Comparison of ENCODE assay signal across 36 cellular contexts in genomic region chr1:42130061-42130460, GRCh38. TPM values are rescaled to one million over a fixed set of nuclear protein-coding genes. Genes with fewer than 3 reads are reported as not detected.
"Had no signal": no experiment of that assay in that cellular context is flagged by ENCODE, and none has a peak within 500 bp of the region (broad histone marks: within the 10 kb centered on the region; RNA-seq: fewer than 3 reads in every experiment).

No MANE protein-coding gene starts in this region.

- H3K4me3 ChIP-seq: adrenal gland, body of pancreas, breast epithelium had no signal

- H3K9me3 ChIP-seq: adrenal gland, body of pancreas, breast epithelium had no signal

- ATAC-seq: activated CD8-positive, alpha-beta T cell treated with anti-CD3 and anti-CD28 coated beads for 36 hours; activated naive CD4-positive, alpha-beta T cell treated with anti-CD3 and anti-CD28 coated beads, Interleukin-2, amount 50 U/mL, for 72 hours; activated T-cell treated with anti-CD3 and anti-CD28 coated beads, Interleukin-2, amount 50 U/mL, for 4 hours; activated T-cell treated with anti-CD3 and anti-CD28 coated beads, Interleukin-2, amount 50 U/mL, for 72 hours; activated T-helper 17 cell treated with anti-CD3 and anti-CD28 coated beads, Interleukin-2, amount 50 U/mL, for 72 hours; body of pancreas had no signal

- H3K4me1 ChIP-seq: adrenal gland, body of pancreas, breast epithelium had no signal

- DNase-seq: activated B cell treated with CpG ODN at 0.5 μM for 24 hours; activated CD4-positive, alpha-beta memory T cell treated with anti-CD3 and anti-CD28 coated beads for 36 hours; activated CD4-positive, alpha-beta T cell treated with anti-CD3 and anti-CD28 coated beads for 4 hours; activated CD4-positive, alpha-beta T cell treated with anti-CD3 and anti-CD28 coated beads, Interleukin-2, amount 10 ng/mL, durations not matched to agents 24 days and 14 days; activated CD4-positive, alpha-beta T cell treated with anti-CD3 and anti-CD28 coated beads, Interleukin-2, amount 50 U/mL, for 1 hour; activated CD4-positive, alpha-beta T cell treated with anti-CD3 and anti-CD28 coated beads, Interleukin-2, amount 50 U/mL, for 4 hours; activated CD4-positive, CD25-positive, alpha-beta regulatory T cell treated with anti-CD3 and anti-CD28 coated beads, Interleukin-2, amount 50 U/mL, for 72 hours; activated CD8-positive, alpha-beta memory T cell treated with anti-CD3 and anti-CD28 coated beads, Interleukin-2, amount 50 U/mL, for 4 hours; activated CD8-positive, alpha-beta T cell treated with anti-CD3 and anti-CD28 coated beads for 36 hours; activated effector memory CD4-positive, alpha-beta T cell treated with anti-CD3 and anti-CD28 coated beads, Interleukin-2, amount 50 U/mL, for 16 hours; activated gamma-delta T cell treated with Interleukin-2 at 50 U/mL for 16 hours; activated naive CD4-positive, alpha-beta T cell; activated naive CD4-positive, alpha-beta T cell treated with anti-CD3 and anti-CD28 coated beads for 36 hours; activated naive CD4-positive, alpha-beta T cell treated with anti-CD3 and anti-CD28 coated beads, Interleukin-2, amount 50 U/mL, for 16 hours; activated naive CD8-positive, alpha-beta T cell treated with anti-CD3 and anti-CD28 coated beads for 36 hours; activated T-cell treated with anti-CD3 and anti-CD28 coated beads for 4 hours; activated T-cell treated with anti-CD3 and anti-CD28 coated beads, Interleukin-2, amount 50 U/mL, for 1 hour; activated T-cell treated with anti-CD3 and anti-CD28 coated beads, Interleukin-2, amount 50 U/mL, for 4 hours; activated T-cell treated with anti-CD3 and anti-CD28 coated beads, Interleukin-2, amount 50 U/mL, for 72 hours; adrenal gland; amniotic stem cell; aorta; body of pancreas; brain microvascular endothelial cell; central memory CD4-positive, alpha-beta T cell; T-helper 1 cell; T-helper 2 cell; T-helper 9 cell had no signal

- H3K36me3 ChIP-seq: adrenal gland, brain microvascular endothelial cell, breast epithelium had no signal

- H3K27ac ChIP-seq: adrenal gland, body of pancreas, brain microvascular endothelial cell, breast epithelium, VCaP had no signal

- H3K27me3 ChIP-seq: adrenal gland, body of pancreas, brain microvascular endothelial cell, breast epithelium had no signal

RNA-seq across cellular contexts. Expression of gene GUCA2B, which starts 23.1 kb away (rescaled TPM):
- total RNA-seq: activated B cell treated with CpG ODN at 0.5 μM for 24 hours; activated CD4-positive, alpha-beta memory T cell treated with anti-CD3 and anti-CD28 coated beads for 36 hours; activated CD4-positive, alpha-beta T cell treated with anti-CD3 and anti-CD28 coated beads, Interleukin-2, amount 10 ng/mL, durations not matched to agents 24 days and 14 days; activated CD8-positive, alpha-beta memory T cell treated with anti-CD3 and anti-CD28 coated beads for 36 hours; activated CD8-positive, alpha-beta T cell treated with anti-CD3 and anti-CD28 coated beads for 36 hours; activated naive CD4-positive, alpha-beta T cell treated with anti-CD3 and anti-CD28 coated beads for 36 hours; activated naive CD4-positive, alpha-beta T cell treated with anti-CD3 and anti-CD28 coated beads, Interleukin-2, amount 50 U/mL, for 72 hours; activated naive CD8-positive, alpha-beta T cell treated with anti-CD3 and anti-CD28 coated beads for 36 hours; activated T-cell treated with anti-CD3 and anti-CD28 coated beads, Interleukin-2, amount 50 U/mL, for 4 hours; activated T-cell treated with anti-CD3 and anti-CD28 coated beads, Interleukin-2, amount 50 U/mL, for 72 hours; activated T-helper 1 cell treated with anti-CD3 and anti-CD28 coated beads, Interleukin-12 subunit alpha, Interleukin-12 subunit beta, Interleukin-2, Interleukin-4 antibody, amounts not matched to agents 30 ng/mL and 10 ng/mL and 1 ng/mL, durations not matched to agents 14 hours and 24 hours and 36 hours; activated T-helper 17 cell treated with anti-CD3 and anti-CD28 coated beads, Interleukin-2, amount 50 U/mL, for 72 hours; adrenal gland; aorta; astrocyte; body of pancreas; breast epithelium; cardiac septum had no signal
- polyA plus RNA-seq: adrenal gland had no signal

RNA-seq across cellular contexts. Expression of gene GUCA2A, which starts 34.5 kb away (rescaled TPM):
- total RNA-seq: activated B cell treated with CpG ODN at 0.5 μM for 24 hours; activated CD4-positive, alpha-beta memory T cell treated with anti-CD3 and anti-CD28 coated beads for 36 hours; activated CD4-positive, alpha-beta T cell treated with anti-CD3 and anti-CD28 coated beads, Interleukin-2, amount 10 ng/mL, durations not matched to agents 24 days and 14 days; activated CD8-positive, alpha-beta memory T cell treated with anti-CD3 and anti-CD28 coated beads for 36 hours; activated CD8-positive, alpha-beta T cell treated with anti-CD3 and anti-CD28 coated beads for 36 hours; activated naive CD4-positive, alpha-beta T cell treated with anti-CD3 and anti-CD28 coated beads for 36 hours; activated naive CD4-positive, alpha-beta T cell treated with anti-CD3 and anti-CD28 coated beads, Interleukin-2, amount 50 U/mL, for 72 hours; activated naive CD8-positive, alpha-beta T cell treated with anti-CD3 and anti-CD28 coated beads for 36 hours; activated T-cell treated with anti-CD3 and anti-CD28 coated beads, Interleukin-2, amount 50 U/mL, for 4 hours; activated T-cell treated with anti-CD3 and anti-CD28 coated beads, Interleukin-2, amount 50 U/mL, for 72 hours; activated T-helper 1 cell treated with anti-CD3 and anti-CD28 coated beads, Interleukin-12 subunit alpha, Interleukin-12 subunit beta, Interleukin-2, Interleukin-4 antibody, amounts not matched to agents 30 ng/mL and 10 ng/mL and 1 ng/mL, durations not matched to agents 14 hours and 24 hours and 36 hours; activated T-helper 17 cell treated with anti-CD3 and anti-CD28 coated beads, Interleukin-2, amount 50 U/mL, for 72 hours; adrenal gland; aorta; astrocyte; body of pancreas; cardiac septum had no signal
